In the genomic region with DNA sequence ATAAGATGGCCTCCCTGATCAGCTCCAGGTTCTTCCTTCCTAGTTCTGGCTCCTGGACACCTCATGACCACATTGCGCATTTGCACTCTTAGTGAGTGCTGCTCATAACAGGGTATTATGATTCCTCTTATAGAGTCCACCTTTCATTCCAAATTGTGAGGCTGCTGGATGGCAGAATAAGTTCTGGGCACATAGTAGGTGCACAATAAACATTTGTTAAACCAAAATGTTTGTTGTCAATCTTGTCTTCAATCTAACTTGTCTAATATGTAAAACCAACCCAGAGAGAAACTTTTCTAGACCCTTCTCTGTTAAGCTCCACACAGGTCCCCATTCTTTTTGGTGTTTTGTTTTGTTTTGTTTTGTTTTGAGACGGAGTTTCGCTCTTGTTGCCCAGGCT, we compare ENCODE assay signal across 17 cellular contexts. TPM values are rescaled to one million over a fixed set of nuclear protein-coding genes. Genes with fewer than 3 reads are reported as not detected.
DNase-seq lines count a peak whose midpoint lies in the region; ATAC-seq, FAIRE-seq and TF ChIP-seq lines count a peak whose summit lies in the region.
"Had no signal": no experiment of that assay in that cellular context is flagged by ENCODE, and none has a peak within 500 bp of the region (broad histone marks: within the 10 kb centered on the region; RNA-seq: fewer than 3 reads in every experiment).

No MANE protein-coding gene starts in this region.

- POLR2A ChIA-PET in A673 (lab: Charles Lee; ENCODE audit: low non-redundant PET): no interaction called here
- POLR2A ChIA-PET in CD8-positive, alpha-beta T cell (lab: Charles Lee): no interaction called here

- CTCF ChIA-PET in A673 (lab: Charles Lee): no interaction called here
- CTCF ChIA-PET in CD8-positive, alpha-beta T cell (lab: Charles Lee): interaction anchor here (0.6 to 17.0 kb wide), 15 partner anchors 9 to 224 kb away, joined by 3 to 316 read pairs (median 8); no protein-coding TSS in a partner anchor

- no peaks in the 10 kb centered on the region for H3K27me3 ChIP-seq in A673 (replicated peaks; ENCODE audit: insufficient read depth, low read depth, low read length, poor library complexity)
- H3K27me3 ChIP-seq in RWPE2 (ENCODE audit: insufficient read depth, poor library complexity, severe bottlenecking): no peaks in the 10 kb centered on the region
- no peaks in the 10 kb centered on the region for H3K27me3 ChIP-seq in gastroesophageal sphincter
- H3K27me3 ChIP-seq in gastrocnemius medialis: no peaks in the 10 kb centered on the region
- no peaks in the 10 kb centered on the region for H3K27me3 ChIP-seq in CD8-positive, alpha-beta T cell (ENCODE audit: insufficient read depth, low read length)

- H3K4me3 Mint-ChIP-seq in CD8-positive, alpha-beta T cell: no peak overlapping the region
- H3K4me3 Mint-ChIP-seq: activated B cell treated with CpG ODN at 0.5 μM for 24 hours had no signal

- H3K27me3 Mint-ChIP-seq in CD8-positive, alpha-beta T cell (ENCODE audit: low read depth): peaks cover 7% of the 10 kb centered on the region
- H3K27me3 Mint-ChIP-seq: stimulated activated naive CD8-positive, alpha-beta T cell treated with anti-CD3 and anti-CD28 coated beads, Interleukin-15, Interleukin-2, amounts not matched to agents 100 ng/mL and 50 ng/mL, for 24 hours had no signal

- H3K9me3 Mint-ChIP-seq in CD8-positive, alpha-beta T cell: no peaks in the 10 kb centered on the region
- H3K9me3 Mint-ChIP-seq: activated B cell treated with CpG ODN at 0.5 μM for 24 hours; stimulated activated naive CD8-positive, alpha-beta T cell treated with anti-CD3 and anti-CD28 coated beads, Interleukin-15, Interleukin-2, amounts not matched to agents 100 ng/mL and 50 ng/mL, for 24 hours had no signal

- DNase-seq in A673 (ENCODE audit: low spot score) (no peak), RWPE2 (ENCODE audit: low spot score) (no peak), gastrocnemius medialis (no peak), GM12892 (ENCODE audit: insufficient read length) (no peak), NCI-H510A treated with DMSO at 0.1 percent for 48 hours (lab: John Stamatoyannopoulos, UW) (no peak)
- DNase-seq in CD8-positive, alpha-beta T cell: no peak
- DNase-seq: activated effector memory CD4-positive, alpha-beta T cell treated with Interleukin-2 at 50 U/mL for 16 hours; GF-D8; glutamatergic neuron; NCI-H146; NK-92 treated with Interleukin-12 subunit alpha and Interleukin-12 subunit beta, amount 100 ng/mL, for 24 hours had no signal

- H3K36me3 ChIP-seq in A673 (ENCODE audit: insufficient read depth, low read length, poor library complexity, severe bottlenecking) (no peaks in the 10 kb centered on the region), RWPE2 (ENCODE audit: low read depth) (no peaks in the 10 kb centered on the region), gastroesophageal sphincter (no peaks in the 10 kb centered on the region), gastrocnemius medialis (no peaks in the 10 kb centered on the region)
- H3K36me3 ChIP-seq in CD8-positive, alpha-beta T cell (ENCODE audit: insufficient read depth, low read length): no peaks in the 10 kb centered on the region

- WGBS in gastroesophageal sphincter (ENCODE audit: low coverage in 1 of 2), 2 donors: 88 to 100% methylated on average over 1 to 3 of the region's 3 CpGs

- no peak for TF ChIP-seq EP300 in gastroesophageal sphincter (IDR thresholded peaks at IDR 0.05)

- in situ Hi-C loops in gastrocnemius medialis (cut with MboI; ENCODE audit: low sequenced_read_pairs in 4 of 4): loop anchor here (5.0 to 10.0 kb wide), 2 partner anchors 225 to 228 kb away; no protein-coding TSS in a partner anchor

- H3K36me3 Mint-ChIP-seq in CD8-positive, alpha-beta T cell: no peaks in the 10 kb centered on the region

- no peak overlapping the region for H3K27ac Mint-ChIP-seq in CD8-positive, alpha-beta T cell
- H3K27ac Mint-ChIP-seq: activated B cell treated with CpG ODN at 0.5 μM for 24 hours; stimulated activated naive CD8-positive, alpha-beta T cell treated with anti-CD3 and anti-CD28 coated beads, Interleukin-15, Interleukin-2, amounts not matched to agents 100 ng/mL and 50 ng/mL, for 24 hours had no signal

- BruUV-seq in A673 (replicated peaks; lab: Mats Ljungman, UMichigan): no TSS peak

- ATAC-seq in RWPE2 (ENCODE audit: low read depth) (no peak), gastroesophageal sphincter (no peak), gastrocnemius medialis (no peak), GM21360 (IDR thresholded peaks at IDR 0.05; ENCODE audit: unreplicated experiment) (no peak)
- ATAC-seq in CD8-positive, alpha-beta T cell: no peak

- H3K4me1 ChIP-seq in A673 (ENCODE audit: insufficient read depth, low read length, poor library complexity, severe bottlenecking) (peaks cover 11% of the 10 kb centered on the region), RWPE2 (ENCODE audit: insufficient read depth, poor library complexity, severe bottlenecking) (peaks cover 9% of the 10 kb centered on the region), gastroesophageal sphincter (peaks cover 0 to 31% (median 15%) of the 10 kb centered on the region in 3 donors), gastrocnemius medialis (peaks cover 34 to 46% of the 10 kb centered on the region in 2 donors)
- peaks cover 9% of the 10 kb centered on the region for H3K4me1 ChIP-seq in CD8-positive, alpha-beta T cell (ENCODE audit: insufficient read depth, low read length)

- H3K9me3 ChIP-seq in A673 (ENCODE audit: low read depth, low read length, poor library complexity, severe bottlenecking): no peaks in the 10 kb centered on the region
- H3K9me3 ChIP-seq in RWPE2 (ENCODE audit: severe bottlenecking): no peaks in the 10 kb centered on the region
- no peaks in the 10 kb centered on the region for H3K9me3 ChIP-seq in gastroesophageal sphincter
- H3K9me3 ChIP-seq in gastrocnemius medialis: no peaks in the 10 kb centered on the region
- H3K9me3 ChIP-seq in CD8-positive, alpha-beta T cell (ENCODE audit: low read length): no peaks in the 10 kb centered on the region

- intact Hi-C loops in A673 (cut with micrococcal nuclease; ENCODE audit: unreplicated experiment): loop anchor here (1.0 to 5.0 kb wide), 2 partner anchors 145 to 224 kb away; no protein-coding TSS in a partner anchor
- intact Hi-C loops in gastrocnemius medialis (cut with DNase I; ENCODE audit: low total_unique reads): loop anchor here (1.0 to 10.0 kb wide), 2 partner anchors 142 to 225 kb away; no protein-coding TSS in a partner anchor
- intact Hi-C loops in CD8-positive, alpha-beta T cell (cut with DNase I, micrococcal nuclease): loop anchor here (1.0 to 10.0 kb wide), 6 partner anchors 141 to 368 kb away; a partner anchor contains a TSS

- H3K4me3 ChIP-seq in A673 (ENCODE audit: low read depth, low read length, poor library complexity, severe bottlenecking): peak overlapping the region; percentile 38
- H3K4me3 ChIP-seq in RWPE2 (ENCODE audit: severe bottlenecking): no peak overlapping the region
- peak overlapping the region in 1 of 2 donors; percentile 47 for H3K4me3 ChIP-seq in gastroesophageal sphincter
- H3K4me3 ChIP-seq in gastrocnemius medialis: peak overlapping the region in 3 of 4 donors; percentile 46 to 51 (median 49)
- H3K4me3 ChIP-seq in CD8-positive, alpha-beta T cell (ENCODE audit: low read depth, low read length): no peak overlapping the region

- TF ChIP-seq CTCF in A673 (conservative IDR thresholded peaks at IDR 0.05; ENCODE audit: low read depth, low read length) (no peak), RWPE2 (IDR thresholded peaks at IDR 0.05; ENCODE audit: poor library complexity, severe bottlenecking) (no peak), gastroesophageal sphincter (IDR thresholded peaks at IDR 0.05) (no peak), gastrocnemius medialis (IDR thresholded peaks at IDR 0.05 in 4 of 5, conservative IDR thresholded peaks at IDR 0.05 in 1 of 5) (no peak)
- TF ChIP-seq CTCF in CD8-positive, alpha-beta T cell (IDR thresholded peaks at IDR 0.05): no peak

- FAIRE-seq in GM12892 (lab: Jason Lieb, UNC): no peak
- FAIRE-seq: colon, islet of Langerhans had no signal

- H3K27ac ChIP-seq in A673 (ENCODE audit: low read depth, low read length, poor library complexity, severe bottlenecking) (no peak overlapping the region), RWPE2 (ENCODE audit: poor library complexity, severe bottlenecking) (peak overlapping the region; percentile 9), gastroesophageal sphincter (peak overlapping the region in 3 of 4 donors; percentile 65 to 76 (median 75)), gastrocnemius medialis (peak overlapping the region; percentile 67 to 85 (median 76))
- no peak overlapping the region for H3K27ac ChIP-seq in CD8-positive, alpha-beta T cell (ENCODE audit: low read depth, low read length)

- peaks cover 3% of the 10 kb centered on the region for H3K4me1 Mint-ChIP-seq in CD8-positive, alpha-beta T cell (ENCODE audit: low read depth)
- H3K4me1 Mint-ChIP-seq: activated B cell treated with CpG ODN at 0.5 μM for 24 hours had no signal

- no peak for TF ChIP-seq POLR2A in gastroesophageal sphincter (IDR thresholded peaks at IDR 0.05)
- no peak for TF ChIP-seq POLR2A in gastrocnemius medialis (IDR thresholded peaks at IDR 0.05)
- no peak for TF ChIP-seq POLR2A in GM12892 (IDR thresholded peaks at IDR 0.05; ENCODE audit: low read depth, low read length)

RNA-seq across cellular contexts. Expression of a gene that starts 22.6 kb away (rescaled TPM):
- 12.0 and 14.1 TPM in 2 replicates for total RNA-seq in A673 (2021)
- 100 to 1,000 TPM; 153 to 284 (median 232) TPM for total RNA-seq in gastroesophageal sphincter
- total RNA-seq in gastrocnemius medialis: 100 to 1,000 TPM; 156 to 250 (median 196) TPM
- not detected for polyA plus RNA-seq in GM12892 (2012; ENCODE audit: missing spikeins)
- total RNA-seq in CD8-positive, alpha-beta T cell: 10 to 100 TPM; 15.3 to 18.3 TPM

Comparison
In these comparisons a context has a peak if more than half of its experiments do, and no peak if none do; other contexts are left out.
1. H3K27ac ChIP-seq: peak in RWPE2 (single experiment), gastroesophageal sphincter (3 of 4) and gastrocnemius medialis (4 of 4); none in A673 (single experiment) and CD8-positive, alpha-beta T cell (single experiment).
2. H3K4me3 ChIP-seq: peak in A673 (single experiment) and gastrocnemius medialis (3 of 4); none in RWPE2 (single experiment) and CD8-positive, alpha-beta T cell (single experiment).
3. RNA of a gene that starts 22.6 kb away (total RNA-seq): 153 to 284 TPM in gastroesophageal sphincter and 156 to 250 TPM in gastrocnemius medialis; 15.3 to 18.3 TPM in CD8-positive, alpha-beta T cell and 12.0 to 14.1 TPM in A673; every median in the first group is over 4 times any median in the second.